1 cellular context compared by ENCODE assay signal in the genomic region with DNA sequence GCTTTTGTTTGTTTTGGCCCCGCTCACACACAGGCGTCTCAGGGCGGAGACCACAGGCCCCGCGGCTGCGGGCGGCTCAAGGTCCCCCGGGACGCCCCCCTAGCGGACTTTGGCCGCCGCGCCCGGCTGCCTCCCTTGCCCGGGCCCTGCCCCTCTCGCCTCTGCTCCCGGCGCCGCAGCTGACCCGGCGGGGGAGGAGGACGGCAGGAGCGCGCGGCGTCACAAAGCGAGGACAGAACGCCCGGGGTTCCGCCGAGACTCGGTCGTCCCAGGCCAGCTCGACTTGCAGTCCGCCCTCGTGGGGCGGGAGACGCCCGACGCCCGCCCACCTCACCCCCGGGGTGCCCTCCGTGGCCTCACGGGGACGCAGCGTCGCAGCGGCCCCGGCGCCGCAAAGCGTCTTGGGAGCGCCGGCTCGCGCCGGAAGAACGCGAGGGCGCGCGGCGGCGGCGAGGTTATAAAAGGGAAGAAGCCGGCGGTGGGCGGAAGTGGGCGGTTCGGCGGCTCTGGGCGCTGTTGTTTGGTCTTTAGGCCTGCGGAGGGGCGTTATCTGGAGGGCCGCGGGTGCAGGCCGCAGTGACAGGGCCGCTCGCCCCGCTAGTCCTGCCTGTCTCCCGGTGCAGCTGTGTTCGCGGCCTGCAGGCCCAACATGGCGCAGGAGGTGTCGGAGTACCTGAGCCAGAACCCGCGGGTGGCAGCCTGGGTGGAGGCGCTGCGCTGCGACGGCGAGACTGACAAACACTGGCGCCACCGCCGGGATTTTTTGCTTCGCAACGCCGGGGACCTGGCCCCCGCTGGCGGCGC.
TF ChIP-seq lines count a peak whose summit lies in the region.

CDKN2AIP (plus strand) TSS at position 488 of the 804 bp plus-strand sequence; CDS start at position 650, 162 bp downstream.

TF ChIP-seq in GM12878, 131 proteins besides CTCF, POLR2A, EP300 and RAD21 (continued from another document and continues in another):
- TF ChIP-seq, protein P1, sequence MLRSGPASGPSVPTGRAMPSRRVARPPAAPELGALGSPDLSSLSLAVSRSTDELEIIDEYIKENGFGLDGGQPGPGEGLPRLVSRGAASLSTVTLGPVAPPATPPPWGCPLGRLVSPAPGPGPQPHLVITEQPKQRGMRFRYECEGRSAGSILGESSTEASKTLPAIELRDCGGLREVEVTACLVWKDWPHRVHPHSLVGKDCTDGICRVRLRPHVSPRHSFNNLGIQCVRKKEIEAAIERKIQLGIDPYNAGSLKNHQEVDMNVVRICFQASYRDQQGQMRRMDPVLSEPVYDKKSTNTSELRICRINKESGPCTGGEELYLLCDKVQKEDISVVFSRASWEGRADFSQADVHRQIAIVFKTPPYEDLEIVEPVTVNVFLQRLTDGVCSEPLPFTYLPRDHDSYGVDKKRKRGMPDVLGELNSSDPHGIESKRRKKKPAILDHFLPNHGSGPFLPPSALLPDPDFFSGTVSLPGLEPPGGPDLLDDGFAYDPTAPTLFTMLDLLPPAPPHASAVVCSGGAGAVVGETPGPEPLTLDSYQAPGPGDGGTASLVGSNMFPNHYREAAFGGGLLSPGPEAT (IDR thresholded peaks at IDR 0.05; ENCODE audit: low read depth): no peak
- TF ChIP-seq KAT2A (conservative IDR thresholded peaks at IDR 0.05; ENCODE audit: control insufficient read depth, low read depth, low read length): no peak
- TF ChIP-seq, protein P2, sequence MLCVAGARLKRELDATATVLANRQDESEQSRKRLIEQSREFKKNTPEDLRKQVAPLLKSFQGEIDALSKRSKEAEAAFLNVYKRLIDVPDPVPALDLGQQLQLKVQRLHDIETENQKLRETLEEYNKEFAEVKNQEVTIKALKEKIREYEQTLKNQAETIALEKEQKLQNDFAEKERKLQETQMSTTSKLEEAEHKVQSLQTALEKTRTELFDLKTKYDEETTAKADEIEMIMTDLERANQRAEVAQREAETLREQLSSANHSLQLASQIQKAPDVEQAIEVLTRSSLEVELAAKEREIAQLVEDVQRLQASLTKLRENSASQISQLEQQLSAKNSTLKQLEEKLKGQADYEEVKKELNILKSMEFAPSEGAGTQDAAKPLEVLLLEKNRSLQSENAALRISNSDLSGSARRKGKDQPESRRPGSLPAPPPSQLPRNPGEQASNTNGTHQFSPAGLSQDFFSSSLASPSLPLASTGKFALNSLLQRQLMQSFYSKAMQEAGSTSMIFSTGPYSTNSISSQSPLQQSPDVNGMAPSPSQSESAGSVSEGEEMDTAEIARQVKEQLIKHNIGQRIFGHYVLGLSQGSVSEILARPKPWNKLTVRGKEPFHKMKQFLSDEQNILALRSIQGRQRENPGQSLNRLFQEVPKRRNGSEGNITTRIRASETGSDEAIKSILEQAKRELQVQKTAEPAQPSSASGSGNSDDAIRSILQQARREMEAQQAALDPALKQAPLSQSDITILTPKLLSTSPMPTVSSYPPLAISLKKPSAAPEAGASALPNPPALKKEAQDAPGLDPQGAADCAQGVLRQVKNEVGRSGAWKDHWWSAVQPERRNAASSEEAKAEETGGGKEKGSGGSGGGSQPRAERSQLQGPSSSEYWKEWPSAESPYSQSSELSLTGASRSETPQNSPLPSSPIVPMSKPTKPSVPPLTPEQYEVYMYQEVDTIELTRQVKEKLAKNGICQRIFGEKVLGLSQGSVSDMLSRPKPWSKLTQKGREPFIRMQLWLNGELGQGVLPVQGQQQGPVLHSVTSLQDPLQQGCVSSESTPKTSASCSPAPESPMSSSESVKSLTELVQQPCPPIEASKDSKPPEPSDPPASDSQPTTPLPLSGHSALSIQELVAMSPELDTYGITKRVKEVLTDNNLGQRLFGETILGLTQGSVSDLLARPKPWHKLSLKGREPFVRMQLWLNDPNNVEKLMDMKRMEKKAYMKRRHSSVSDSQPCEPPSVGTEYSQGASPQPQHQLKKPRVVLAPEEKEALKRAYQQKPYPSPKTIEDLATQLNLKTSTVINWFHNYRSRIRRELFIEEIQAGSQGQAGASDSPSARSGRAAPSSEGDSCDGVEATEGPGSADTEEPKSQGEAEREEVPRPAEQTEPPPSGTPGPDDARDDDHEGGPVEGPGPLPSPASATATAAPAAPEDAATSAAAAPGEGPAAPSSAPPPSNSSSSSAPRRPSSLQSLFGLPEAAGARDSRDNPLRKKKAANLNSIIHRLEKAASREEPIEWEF (IDR thresholded peaks at IDR 0.05; ENCODE audit: insufficient replicate concordance, low read depth, low read length): no peak
- TF ChIP-seq POLR2AphosphoS2 (IDR thresholded peaks at IDR 0.05; ENCODE audit: low read depth, low read length): peak; percentile 92; the same call in 1 of the 2 replicates
- TF ChIP-seq NR2C2 (IDR thresholded peaks at IDR 0.05; ENCODE audit: borderline replicate concordance, control insufficient read depth, insufficient read length, low read depth): no peak
- no peak for TF ChIP-seq NFYA (IDR thresholded peaks at IDR 0.05; ENCODE audit: borderline replicate concordance, low read depth, low read length)
- TF ChIP-seq JUND (IDR thresholded peaks at IDR 0.05; ENCODE audit: low read depth, low read length): no peak
- no peak for TF ChIP-seq FOS (IDR thresholded peaks at IDR 0.05; ENCODE audit: borderline replicate concordance, extremely low read depth, insufficient read length)
- TF ChIP-seq CEBPZ (IDR thresholded peaks at IDR 0.05; ENCODE audit: low read depth, low read length): no peak
- peak; percentile 79 to 89 for TF ChIP-seq EGR1 (IDR thresholded peaks at IDR 0.05; ENCODE audit: borderline replicate concordance in 1 of 2, low read depth in 2 of 2, low read length in 2 of 2)
- TF ChIP-seq PRDM15 (CRISPR knock-in tag; IDR thresholded peaks at IDR 0.05): no peak
- TF ChIP-seq GATAD2B (conservative IDR thresholded peaks at IDR 0.05; ENCODE audit: low read depth): peak; percentile 95
- no peak; the same call in 1 of the 2 replicates for TF ChIP-seq FOXK2 (IDR thresholded peaks at IDR 0.05)
- peak; percentile 53; the same call in 1 of the 2 replicates for TF ChIP-seq FOXM1 (IDR thresholded peaks at IDR 0.05; ENCODE audit: low read depth, low read length)
- TF ChIP-seq CHD4 (IDR thresholded peaks at IDR 0.05): no peak
- TF ChIP-seq CEBPB (IDR thresholded peaks at IDR 0.05; ENCODE audit: borderline replicate concordance in 1 of 2, low read depth in 2 of 2, low read length in 2 of 2): no peak
- peak; percentile 21; the same call in 1 of the 2 replicates for TF ChIP-seq TARDBP (IDR thresholded peaks at IDR 0.05; ENCODE audit: borderline replicate concordance)
- TF ChIP-seq, protein P3, sequence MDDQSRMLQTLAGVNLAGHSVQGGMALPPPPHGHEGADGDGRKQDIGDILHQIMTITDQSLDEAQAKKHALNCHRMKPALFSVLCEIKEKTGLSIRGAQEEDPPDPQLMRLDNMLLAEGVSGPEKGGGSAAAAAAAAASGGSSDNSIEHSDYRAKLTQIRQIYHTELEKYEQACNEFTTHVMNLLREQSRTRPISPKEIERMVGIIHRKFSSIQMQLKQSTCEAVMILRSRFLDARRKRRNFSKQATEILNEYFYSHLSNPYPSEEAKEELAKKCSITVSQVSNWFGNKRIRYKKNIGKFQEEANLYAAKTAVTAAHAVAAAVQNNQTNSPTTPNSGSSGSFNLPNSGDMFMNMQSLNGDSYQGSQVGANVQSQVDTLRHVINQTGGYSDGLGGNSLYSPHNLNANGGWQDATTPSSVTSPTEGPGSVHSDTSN (IDR thresholded peaks at IDR 0.05; ENCODE audit: insufficient replicate concordance, low read depth, low read length): no peak
- TF ChIP-seq CREM (IDR thresholded peaks at IDR 0.05; ENCODE audit: low read depth): peak; percentile 58; the same call in 1 of the 2 replicates
- TF ChIP-seq SREBF2 (IDR thresholded peaks at IDR 0.05; ENCODE audit: low read length): no peak
- TF ChIP-seq, protein P4, sequence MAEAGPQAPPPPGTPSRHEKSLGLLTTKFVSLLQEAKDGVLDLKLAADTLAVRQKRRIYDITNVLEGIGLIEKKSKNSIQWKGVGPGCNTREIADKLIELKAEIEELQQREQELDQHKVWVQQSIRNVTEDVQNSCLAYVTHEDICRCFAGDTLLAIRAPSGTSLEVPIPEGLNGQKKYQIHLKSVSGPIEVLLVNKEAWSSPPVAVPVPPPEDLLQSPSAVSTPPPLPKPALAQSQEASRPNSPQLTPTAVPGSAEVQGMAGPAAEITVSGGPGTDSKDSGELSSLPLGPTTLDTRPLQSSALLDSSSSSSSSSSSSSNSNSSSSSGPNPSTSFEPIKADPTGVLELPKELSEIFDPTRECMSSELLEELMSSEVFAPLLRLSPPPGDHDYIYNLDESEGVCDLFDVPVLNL (IDR thresholded peaks at IDR 0.05; ENCODE audit: low read depth, low read length): no peak
- TF ChIP-seq BMI1 (IDR thresholded peaks at IDR 0.05; ENCODE audit: borderline replicate concordance): no peak
- TF ChIP-seq ZNF274 (IDR thresholded peaks at IDR 0.05; ENCODE audit: insufficient read depth, insufficient read length): no peak
- no peak for TF ChIP-seq HDAC6 (IDR thresholded peaks at IDR 0.05; ENCODE audit: unreplicated experiment)
- peak; percentile 64 for TF ChIP-seq POU2F2 (IDR thresholded peaks at IDR 0.05; ENCODE audit: borderline replicate concordance, low read depth, low read length)
- no peak for TF ChIP-seq IKZF2 (IDR thresholded peaks at IDR 0.05)
- peak; percentile 61 for TF ChIP-seq HCFC1 (IDR thresholded peaks at IDR 0.05; ENCODE audit: low read length)
- no peak for TF ChIP-seq SP1 (IDR thresholded peaks at IDR 0.05; ENCODE audit: low read depth, low read length)
- TF ChIP-seq NFIC (IDR thresholded peaks at IDR 0.05; ENCODE audit: low read depth, low read length): no peak
- no peak for TF ChIP-seq USF1 (IDR thresholded peaks at IDR 0.05; ENCODE audit: borderline replicate concordance, extremely low read length, insufficient read depth, low read depth, low read length)
- no peak for TF ChIP-seq ZZZ3 (IDR thresholded peaks at IDR 0.05; ENCODE audit: control insufficient read depth, insufficient read length, low read depth)
- no peak for TF ChIP-seq MTA3 (IDR thresholded peaks at IDR 0.05; ENCODE audit: borderline replicate concordance, low read length)
- no peak for TF ChIP-seq SMC3 (IDR thresholded peaks at IDR 0.05; ENCODE audit: borderline replicate concordance, low read length)
- TF ChIP-seq ELK1 (IDR thresholded peaks at IDR 0.05; ENCODE audit: low read depth, low read length): peak; percentile 91
- TF ChIP-seq ZNF384 (IDR thresholded peaks at IDR 0.05; ENCODE audit: borderline replicate concordance, low read depth, low read length): no peak
